ENCODE assay signal across 14 cellular contexts in genomic region chr1:238960071-238960470, GRCh38.
DNase-seq lines count a peak whose midpoint lies in the region; ATAC-seq and TF ChIP-seq lines count a peak whose summit lies in the region.
"Had no signal": no experiment of that assay in that cellular context is flagged by ENCODE, and none has a peak within 500 bp of the region (broad histone marks: within the 10 kb centered on the region; RNA-seq: fewer than 3 reads in every experiment).

No MANE protein-coding gene starts in this region.

- ATAC-seq in HG03520 (IDR thresholded peaks at IDR 0.05; ENCODE audit: unreplicated experiment) (no peak), heart right ventricle (no peak)

- H3K27ac ChIP-seq in ACC112 (ENCODE audit: low read depth, low read length) = 0 out of 2 replicates have a peak overlapping the region, but pooled peaks have one; percentile 12
- no peak overlapping the region for H3K27ac ChIP-seq in heart right ventricle
- H3K27ac ChIP-seq: left ventricle myocardium inferior, neutrophil had no signal

- H3K27me3 ChIP-seq in ACC112 (ENCODE audit: insufficient read depth, low read length) = no peaks in the 10 kb centered on the region
- H3K27me3 ChIP-seq in kidney epithelial cell (ENCODE audit: control insufficient read depth, insufficient read depth, low read length) = no peaks in the 10 kb centered on the region
- no peaks in the 10 kb centered on the region for H3K27me3 ChIP-seq in heart right ventricle
- H3K27me3 ChIP-seq: neutrophil had no signal

- H3K4me3 ChIP-seq in ACC112 (ENCODE audit: low read depth, low read length) (peak overlapping the region; percentile 37; the same call in 1 of the 2 replicates), kidney epithelial cell (ENCODE audit: low read depth, low read length) (no peak overlapping the region), heart right ventricle (no peak overlapping the region)
- H3K4me3 ChIP-seq: left ventricle myocardium inferior had no signal

- no peaks in the 10 kb centered on the region for H3K36me3 ChIP-seq in ACC112 (ENCODE audit: insufficient read depth, low read length)
- no peaks in the 10 kb centered on the region for H3K36me3 ChIP-seq in kidney epithelial cell (ENCODE audit: control insufficient read depth, insufficient read depth, low read length)
- no peaks in the 10 kb centered on the region for H3K36me3 ChIP-seq in heart right ventricle
- H3K36me3 ChIP-seq: left ventricle myocardium inferior, neutrophil had no signal

- H3K9me3 ChIP-seq in heart right ventricle = peaks cover 0 to 2% (median 0%) of the 10 kb centered on the region in 11 donors
- H3K9me3 ChIP-seq: left ventricle myocardium inferior, neutrophil had no signal

- 50 to 67% methylated on average over 2 of the region's 2 CpGs for WGBS in heart right ventricle, 2 donors

- peak; percentile 30 for DNase-seq in HS-27A (ENCODE audit: low read depth)
- peak; percentile 84 for DNase-seq in astrocyte of the hippocampus (ENCODE audit: low read depth, low spot score)
- DNase-seq in kidney epithelial cell (ENCODE audit: low read depth) = peak; percentile 71
- no peak for DNase-seq in stimulated activated naive CD4-positive, alpha-beta T cell treated with Interleukin-2 at 50 U/mL for 16 hours (lab: John Stamatoyannopoulos, UW)
- no peak for DNase-seq in COLO668 (lab: John Stamatoyannopoulos, UW; ENCODE audit: unreplicated experiment)
- DNase-seq in heart right ventricle = no peak
- DNase-seq: head of caudate nucleus; KBM-7; left ventricle myocardium inferior; NK-92 treated with Interleukin-12 subunit alpha and Interleukin-12 subunit beta, amount 100 ng/mL, for 24 hours; trophoblast cell had no signal

- intact Hi-C loops in heart right ventricle (cut with DNase I) = no loop called here

- H3K4me1 ChIP-seq in ACC112 (ENCODE audit: control insufficient read depth, insufficient read depth, low read length, unreplicated experiment) (peaks cover 21% of the 10 kb centered on the region), heart right ventricle (no peaks in the 10 kb centered on the region)
- H3K4me1 ChIP-seq: left ventricle myocardium inferior had no signal

- TF ChIP-seq CTCF in kidney epithelial cell (IDR thresholded peaks at IDR 0.05; ENCODE audit: insufficient read depth, low read length, poor library complexity, severe bottlenecking) = no peak
- no peak for TF ChIP-seq CTCF in heart right ventricle (IDR thresholded peaks at IDR 0.05)

- no peaks in the 10 kb centered on the region for H3K79me2 ChIP-seq in ACC112 (ENCODE audit: control insufficient read depth, insufficient read depth, low read length, unreplicated experiment)

- H2AFZ ChIP-seq in ACC112 (ENCODE audit: low read length, unreplicated experiment) = peak overlapping the region; percentile 60

Comparison
In these comparisons a context has a peak if more than half of its experiments do, and no peak if none do; other contexts are left out.
1. DNase-seq: peak in HS-27A (single experiment), astrocyte of the hippocampus (single experiment) and kidney epithelial cell (single experiment); none in stimulated activated naive CD4-positive, alpha-beta T cell treated with Interleukin-2 at 50 U/mL for 16 hours (single experiment), COLO668 (single experiment) and heart right ventricle (0 of 2).